27 cellular contexts compared by ENCODE assay signal in the genomic region with DNA sequence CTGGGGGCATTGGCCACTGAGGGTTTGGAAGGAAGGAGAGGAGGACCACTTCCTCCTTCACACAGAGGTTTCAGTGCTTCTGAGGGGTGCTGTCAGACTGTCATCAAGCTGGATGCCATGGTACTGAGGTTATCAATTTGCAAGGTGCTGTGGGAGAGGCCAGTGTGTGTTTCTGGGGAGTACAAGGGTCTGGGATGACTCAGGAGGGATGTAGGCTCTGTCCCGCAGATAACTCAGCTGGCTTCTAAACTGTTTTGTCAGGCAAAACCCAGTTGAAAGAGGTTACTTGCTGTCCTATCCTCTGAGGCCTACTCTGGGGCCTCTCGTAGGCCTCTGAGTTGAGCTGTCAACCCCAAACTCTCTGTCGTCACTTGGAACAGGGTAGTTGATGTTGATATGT.
"Had no signal": no experiment of that assay in that cellular context is flagged by ENCODE, and none has a peak within 500 bp of the region (broad histone marks: within the 10 kb centered on the region; RNA-seq: fewer than 3 reads in every experiment).

No MANE protein-coding gene starts in this region.

- FAIRE-seq: keratinocyte had no signal

- H3K9me3 Mint-ChIP-seq: mesothelial cell of epicardium; naive B cell; natural killer cell; nephron progenitor cell; neural progenitor cell; stimulated activated naive CD8-positive, alpha-beta T cell treated with anti-CD3 and anti-CD28 coated beads, Interleukin-15, Interleukin-2, amounts not matched to agents 100 ng/mL and 50 ng/mL, for 24 hours; type B pancreatic cell had no signal

- H3K9ac ChIP-seq: neural progenitor cell had no signal

- H3K4me3 Mint-ChIP-seq: mesothelial cell of epicardium; naive B cell; natural killer cell; nephron progenitor cell; neural progenitor cell; stimulated activated naive CD8-positive, alpha-beta T cell treated with anti-CD3 and anti-CD28 coated beads, Interleukin-15, Interleukin-2, amounts not matched to agents 100 ng/mL and 50 ng/mL, for 24 hours; type B pancreatic cell had no signal

- H3K4me2 ChIP-seq: neural progenitor cell had no signal

- DNase-seq: hippocampal formation; kidney glomerular epithelial cell; left cardiac atrium; lower lobe of right lung; mammary epithelial cell; naive B cell; natural killer cell; nephron progenitor cell; ovary; stimulated activated CD4-positive, alpha-beta T cell treated with anti-CD3 and anti-CD28 coated beads, Interleukin-12 subunit alpha, Interleukin-12 subunit beta, amount 100 ng/mL, for 4 hours; stimulated activated CD4-positive, alpha-beta T cell treated with anti-CD3 and anti-CD28 coated beads, Interleukin-15, amount 100 ng/mL, for 24 hours; stimulated activated CD4-positive, alpha-beta T cell treated with anti-CD3 and anti-CD28 coated beads, Interleukin-2, amount 100 ng/mL, for 24 hours; stimulated activated CD4-positive, alpha-beta T cell treated with anti-CD3 and anti-CD28 coated beads, Interleukin-4, amount 100 ng/mL, for 1 hour; stimulated activated naive CD4-positive, alpha-beta T cell; substantia nigra; uterus had no signal

- H3K27me3 Mint-ChIP-seq: naive B cell; progenitor cell of endocrine pancreas; stimulated activated naive CD8-positive, alpha-beta T cell treated with anti-CD3 and anti-CD28 coated beads, Interleukin-15, Interleukin-2, amounts not matched to agents 100 ng/mL and 50 ng/mL, for 24 hours; type B pancreatic cell had no signal

- H3K4me1 ChIP-seq: lower lobe of right lung, neural progenitor cell, right atrium auricular region, tibial nerve, uterus had no signal

- H3K27ac Mint-ChIP-seq: mesothelial cell of epicardium; natural killer cell; nephron progenitor cell; neural progenitor cell; progenitor cell of endocrine pancreas; stimulated activated naive CD8-positive, alpha-beta T cell treated with anti-CD3 and anti-CD28 coated beads, Interleukin-15, Interleukin-2, amounts not matched to agents 100 ng/mL and 50 ng/mL, for 24 hours; type B pancreatic cell had no signal

- H2AFZ ChIP-seq: neural progenitor cell had no signal

- ATAC-seq: left cardiac atrium, left lobe of liver, lower lobe of right lung, natural killer cell, sciatic nerve had no signal

- H3K4me3 ChIP-seq: lower lobe of right lung, neural progenitor cell, ovary, right atrium auricular region, skin epidermis, tibial nerve, uterus had no signal

- H3K36me3 Mint-ChIP-seq: natural killer cell had no signal

- H3K27ac ChIP-seq: lower lobe of right lung, neural progenitor cell, ovary, right atrium auricular region, skin epidermis, tibial nerve, uterus had no signal

- H3K9me3 ChIP-seq: lower lobe of right lung, ovary, right atrium auricular region, tibial nerve, uterus had no signal

- H3K27me3 ChIP-seq: neural progenitor cell, ovary, right atrium auricular region, tibial nerve, uterus had no signal

- H3K4me1 Mint-ChIP-seq: mesothelial cell of epicardium, naive B cell, natural killer cell, nephron progenitor cell, neural progenitor cell had no signal

- H3K36me3 ChIP-seq: neural progenitor cell, ovary, uterus had no signal
